8 cellular contexts compared by ENCODE assay signal in genomic region chrX:11756354-11757318, GRCh38. TPM values are rescaled to one million over a fixed set of nuclear protein-coding genes. Genes with fewer than 3 reads are reported as not detected.
DNase-seq lines count a peak whose midpoint lies in the region; ATAC-seq, FAIRE-seq and TF ChIP-seq lines count a peak whose summit lies in the region.

No MANE protein-coding gene starts in this region.

- ATAC-seq in naive B cell (ENCODE audit: low read depth in 2 of 2) (no peak), HG02970 (IDR thresholded peaks at IDR 0.05; ENCODE audit: low FRiP score, unreplicated experiment) (no peak)
- no peak for ATAC-seq in activated CD4-positive, CD25-positive, alpha-beta regulatory T cell treated with anti-CD3 and anti-CD28 coated beads, Interleukin-2, amount 50 U/mL, for 24 hours

- intact Hi-C loops in CD14-positive monocyte (cut with micrococcal nuclease) = loop anchor here in 1 of 2 donors (10.0 kb wide), 1 partner anchor 1562 kb away; no protein-coding TSS in a partner anchor

- DNase-seq in CD14-positive monocyte (ENCODE audit: low spot score) (no peak), HT1080 (ENCODE audit: low read depth) (peak; percentile 48), astrocyte of the cerebellum (ENCODE audit: low read depth) (no peak), naive B cell (no peak), RCC 7860 (ENCODE audit: low spot score) (no peak), cerebellum (ENCODE audit: low spot score) (no peak)

- FAIRE-seq in RCC 7860 (lab: Jason Lieb, UNC) = no peak

- H3K4me1 Mint-ChIP-seq in CD14-positive monocyte (peaks cover 26% of the 10 kb centered on the region), naive B cell (peaks cover 6 to 13% (median 7%) of the 10 kb centered on the region in 3 donors)

- H3K4me3 Mint-ChIP-seq in CD14-positive monocyte (peak overlapping the region; percentile 74 to 78), naive B cell (peak overlapping the region; percentile 58 to 88 (median 76))

- H3K36me3 Mint-ChIP-seq in CD14-positive monocyte (peaks cover 7 to 8% of the 10 kb centered on the region in 2 donors), naive B cell (no peaks in the 10 kb centered on the region)

- H3K9me3 Mint-ChIP-seq in CD14-positive monocyte (peaks cover 0 to 22% (median 10%) of the 10 kb centered on the region in 7 donors), naive B cell (peaks cover 0 to 4% (median 0%) of the 10 kb centered on the region in 7 donors)

- in situ Hi-C loops in astrocyte of the cerebellum (cut with HindIII; ENCODE audit: low sequenced_read_pairs) = loop anchor here (25.0 kb wide), 1 partner anchor 219 kb away; no protein-coding TSS in a partner anchor

- H3K27ac Mint-ChIP-seq in CD14-positive monocyte (peak overlapping the region; percentile 71 to 91 (median 87)), naive B cell (peak overlapping the region in 2 of 6 donors; percentile 60 to 71)

- H3K27me3 Mint-ChIP-seq in CD14-positive monocyte (ENCODE audit: low read depth in 3 of 3) (peaks cover 2 to 4% (median 3%) of the 10 kb centered on the region in 3 donors), naive B cell (no peaks in the 10 kb centered on the region)

- H3K4me3 ChIP-seq in astrocyte of the cerebellum (ENCODE audit: low read depth, low read length) = peak overlapping the region; percentile 65

- TF ChIP-seq CTCF in CD14-positive monocyte (IDR thresholded peaks at IDR 0.05) (no peak), astrocyte of the cerebellum (IDR thresholded peaks at IDR 0.05; ENCODE audit: low read depth, low read length, missing control alignments) (no peak)

RNA-seq across cellular contexts. Expression of gene MSL3, which starts 1.4 kb away (rescaled TPM):
- polyA plus RNA-seq in CD14-positive monocyte (10 to 100 TPM; 65.5 to 86.0 TPM), naive B cell (ENCODE audit: low read depth in 6 of 6) (10 to 100 TPM; 42.5 to 92.1 (median 79.3) TPM)
- total RNA-seq in HT1080 (2014; rRNA removed; shearing (Covaris generic)) = 27.2 and 29.6 TPM in 2 replicates
- 25.6 and 28.9 TPM in 2 replicates for polyA plus RNA-seq in HT1080 (2015; cell fraction: cytosol; rRNA removed)
- 52.1 and 60.1 TPM in 2 replicates for polyA plus RNA-seq in HT1080 (2015; cell fraction: nucleus; rRNA removed)
- 19.5 TPM for total RNA-seq in cerebellum
